Comparison of ENCODE assay signal across 19 cellular contexts in the genomic region with DNA sequence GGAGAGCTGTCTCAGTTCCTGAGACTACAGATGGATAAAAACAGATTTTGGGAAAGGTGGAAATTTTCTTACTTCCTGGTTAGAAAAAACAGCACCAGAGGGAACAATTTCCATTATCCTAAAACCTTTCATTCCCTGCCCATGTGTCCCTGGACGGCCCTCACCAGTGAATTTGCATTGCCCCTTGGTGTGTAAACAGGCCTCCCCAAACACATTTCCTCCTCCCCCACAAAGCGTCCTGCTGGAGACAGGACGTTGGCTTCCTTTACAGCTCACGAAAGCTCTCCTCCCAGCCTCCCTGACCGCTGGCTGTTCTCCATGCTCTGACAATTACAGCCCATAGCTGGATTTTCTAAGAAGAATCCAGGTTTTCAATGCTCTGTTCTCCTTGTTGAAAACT.
DNase-seq lines count a peak whose midpoint lies in the region; ATAC-seq, FAIRE-seq and TF ChIP-seq lines count a peak whose summit lies in the region.
"Had no signal": no experiment of that assay in that cellular context is flagged by ENCODE, and none has a peak within 500 bp of the region (broad histone marks: within the 10 kb centered on the region; RNA-seq: fewer than 3 reads in every experiment).

No MANE protein-coding gene starts in this region.

- intact Hi-C loops in Right ventricle myocardium superior (cut with DNase I): no loop called here
- intact Hi-C loops in aorta (cut with DNase I): no loop called here

- H3K4me1 ChIP-seq in right atrium auricular region (peaks cover 0 to 10% of the 10 kb centered on the region in 2 donors), aorta (ENCODE audit: control insufficient read depth in 1 of 2, insufficient read depth in 2 of 2, low read length in 2 of 2) (no peaks in the 10 kb centered on the region)
- H3K4me1 ChIP-seq: body of pancreas, vagina had no signal

- H3K9me3 ChIP-seq in right atrium auricular region: no peaks in the 10 kb centered on the region
- H3K9me3 ChIP-seq in aorta (ENCODE audit: control insufficient read depth, low read length): no peaks in the 10 kb centered on the region
- H3K9me3 ChIP-seq: body of pancreas, vagina had no signal

- peak; percentile 48 for DNase-seq in Right ventricle myocardium superior
- no peak for DNase-seq in right atrium auricular region (ENCODE audit: low spot score)
- DNase-seq in fibroblast of pulmonary artery (ENCODE audit: low read depth): peak; percentile 59
- peak; percentile 9 for DNase-seq in medulla oblongata (ENCODE audit: extremely low spot score)
- peak in 1 of 2 donors; percentile 42 for DNase-seq in aorta
- no peak for DNase-seq in H54 (ENCODE audit: insufficient read length, low spot score)
- no peak for DNase-seq in OCI-M1 (lab: John Stamatoyannopoulos, UW)
- DNase-seq: activated effector memory CD4-positive, alpha-beta T cell treated with anti-CD3 and anti-CD28 coated beads, Interleukin-2, amount 50 U/mL, for 16 hours; body of pancreas; CD4-positive, alpha-beta memory T cell; NCI-H1105 treated with DMSO at 0.1 percent for 48 hours; NCI-H2227 treated with DMSO at 0.1 percent for 48 hours; stimulated activated naive B cell treated with anti-CD40 and anti-IgM and Interleukin-4, amounts not matched to agents 10 μg/mL and 1 μg/mL and 100 μg/mL, for 72 hours; WERI-Rb-1 had no signal

- H3K36me3 ChIP-seq in right atrium auricular region (no peaks in the 10 kb centered on the region), aorta (ENCODE audit: control insufficient read depth in 1 of 2, insufficient read depth in 2 of 2, low read length in 1 of 2) (no peaks in the 10 kb centered on the region)
- H3K36me3 ChIP-seq: vagina, WERI-Rb-1 had no signal

- no peaks in the 10 kb centered on the region for H3K27me3 ChIP-seq in right atrium auricular region
- H3K27me3 ChIP-seq in aorta (ENCODE audit: control insufficient read depth in 1 of 2, insufficient read depth in 2 of 2, low read length in 1 of 2): no peaks in the 10 kb centered on the region
- H3K27me3 ChIP-seq: body of pancreas, vagina had no signal

- whole genome bisulfite sequencing in aorta, 2 donors: 0 to 3% methylated on average over 5 of the region's 5 CpGs

- no peak for FAIRE-seq in H54 (lab: Jason Lieb, UNC)
- FAIRE-seq: A204.1, frontal cortex had no signal

- peak; percentile 36 for ATAC-seq in Right ventricle myocardium superior (ENCODE audit: poor library complexity)
- ATAC-seq in aorta (ENCODE audit: low FRiP score): peak; percentile 44
- no peak for ATAC-seq in GM19324 (IDR thresholded peaks at IDR 0.05; ENCODE audit: low FRiP score, unreplicated experiment)
- ATAC-seq: body of pancreas; Panc1; stimulated activated naive B cell treated with anti-CD40 and anti-IgM and Interleukin-4, amounts not matched to agents 10 μg/mL and 1 μg/mL and 100 μg/mL, for 72 hours had no signal

- H3K4me3 ChIP-seq in right atrium auricular region (no peak overlapping the region), fibroblast of pulmonary artery (replicated peaks; ENCODE audit: low read depth, low read length) (no peak overlapping the region), aorta (ENCODE audit: low read length in 2 of 2) (no peak overlapping the region)
- H3K4me3 ChIP-seq: body of pancreas, vagina had no signal

- H3K27ac ChIP-seq in right atrium auricular region (no peak overlapping the region), aorta (ENCODE audit: low read depth in 1 of 2, low read length in 2 of 2) (no peak overlapping the region)
- H3K27ac ChIP-seq: body of pancreas, vagina, WERI-Rb-1 had no signal

- no peak for TF ChIP-seq CTCF in right atrium auricular region (IDR thresholded peaks at IDR 0.05)
- TF ChIP-seq CTCF in fibroblast of pulmonary artery (IDR thresholded peaks at IDR 0.05; ENCODE audit: low read length, missing control alignments): no peak

- TF ChIP-seq POLR2A in H54 (IDR thresholded peaks at IDR 0.05; ENCODE audit: low read depth, low read length): no peak

Comparison
In these comparisons a context has a peak if more than half of its experiments do, and no peak if none do; other contexts are left out.
1. DNase-seq: peak in Right ventricle myocardium superior (single experiment), fibroblast of pulmonary artery (single experiment) and medulla oblongata (single experiment); none in right atrium auricular region (single experiment), H54 (single experiment) and OCI-M1 (single experiment).